In genomic region chr6:169723991-169724553, GRCh38 we compare ENCODE assay signal across 8 cellular contexts. TPM values are rescaled to one million over a fixed set of nuclear protein-coding genes. Genes with fewer than 3 reads are reported as not detected.
DNase-seq lines count a peak whose midpoint lies in the region; ATAC-seq and TF ChIP-seq lines count a peak whose summit lies in the region.

Gene PHF10 (minus strand): TSS chr6:169724500. CDS start chr6:169723931, 569 bp downstream.

- H3F3A ChIP-seq in PC-3 (ENCODE audit: low read length, unreplicated experiment) = no peaks in the 10 kb centered on the region

- peaks cover 4% of the 10 kb centered on the region; the same call in 1 of the 2 replicates for H4K20me1 ChIP-seq in PC-3 (ENCODE audit: low read length)

- BruUV-seq in PC-3 (replicated peaks; lab: Mats Ljungman, UMichigan) = no TSS peak

- no peaks in the 10 kb centered on the region for H3K9me2 ChIP-seq in PC-3 (replicated peaks; ENCODE audit: low read length)

- peak within 1 kb of the TSS; percentile 93 for H3K4me2 ChIP-seq in PC-3 (ENCODE audit: low read length)
- peak within 1 kb of the TSS; percentile 86 for H3K4me2 ChIP-seq in parathyroid adenoma (ENCODE audit: low read length)

- H3K9ac ChIP-seq in PC-3 (ENCODE audit: low read length) = peak within 1 kb of the TSS; percentile 86
- peak within 1 kb of the TSS; percentile 14 for H3K9ac ChIP-seq in parathyroid adenoma

- peak within 1 kb of the TSS; percentile 70 for H2AFZ ChIP-seq in PC-3 (ENCODE audit: low read length)
- H2AFZ ChIP-seq in parathyroid adenoma = peak within 1 kb of the TSS; percentile 82

- H3K4me1 ChIP-seq in PC-3 (ENCODE audit: insufficient read depth, low read length) = peaks cover 13% of the 10 kb centered on the region
- peaks cover 10% of the 10 kb centered on the region for H3K4me1 ChIP-seq in parathyroid adenoma

- ATAC-seq in HG02943 (IDR thresholded peaks at IDR 0.05; ENCODE audit: low read depth, unreplicated experiment) (peak; percentile 43), PC-3 (peak; percentile 26), Right ventricle myocardium superior (ENCODE audit: poor library complexity) (peak; percentile 32)

- H3K79me2 ChIP-seq in PC-3 (ENCODE audit: low read length) (peaks cover 34% of the 10 kb centered on the region), parathyroid adenoma (peaks cover 7% of the 10 kb centered on the region)

- TF ChIP-seq CTCF in PC-3 (conservative IDR thresholded peaks at IDR 0.05; ENCODE audit: low read depth, low read length) (no peak), parathyroid adenoma (IDR thresholded peaks at IDR 0.05) (no peak)

- POLR2A ChIA-PET in PC-3 (lab: Charles Lee; ENCODE audit: unreplicated experiment) = no interaction called here

- H3K4me3 ChIP-seq in PC-3 (ENCODE audit: low read length) = peak within 1 kb of the TSS; percentile 77
- H3K4me3 ChIP-seq in parathyroid adenoma (ENCODE audit: low read depth, low read length) = peak within 1 kb of the TSS; percentile 62

- DNase-seq in SKM-1 treated with dmso at 0.1 percent for 144 hours (lab: John Stamatoyannopoulos, UW; ENCODE audit: unreplicated experiment) (peak; percentile 48), SKM-1 (lab: John Stamatoyannopoulos, UW; ENCODE audit: unreplicated experiment) (no peak), PC-3 (no peak), Right ventricle myocardium superior (peak; percentile 67), NCI-H128 (lab: John Stamatoyannopoulos, UW; ENCODE audit: unreplicated experiment) (no peak)
- peak; percentile 53 for DNase-seq in activated naive CD4-positive, alpha-beta T cell treated with anti-CD3 and anti-CD28 coated beads, Interleukin-2, amount 50 U/mL, for 16 hours

- CTCF ChIA-PET in PC-3 (lab: Charles Lee) = no interaction called here

- H3K27ac ChIP-seq in PC-3 (ENCODE audit: low read length) (peak within 1 kb of the TSS; percentile 81), parathyroid adenoma (peak within 1 kb of the TSS; percentile 81)

- intact Hi-C loops in PC-3 (cut with micrococcal nuclease) = loop anchor here (2.0 to 10.0 kb wide), 3 partner anchors 21 to 831 kb away; partner anchors contain the start of genes C6orf120, DYNLT2, ERMARD and PSMB1
- intact Hi-C loops in Right ventricle myocardium superior (cut with DNase I) = no loop called here

- H3K27me3 ChIP-seq in PC-3 (ENCODE audit: low read length) (no peaks in the 10 kb centered on the region), parathyroid adenoma (ENCODE audit: control insufficient read depth, insufficient read depth, low read length) (no peaks in the 10 kb centered on the region)

- no peaks in the 10 kb centered on the region for H3K9me3 ChIP-seq in PC-3 (ENCODE audit: low read length)
- H3K9me3 ChIP-seq in parathyroid adenoma (ENCODE audit: control insufficient read depth, low read length) = no peaks in the 10 kb centered on the region

- H3K36me3 ChIP-seq in PC-3 (ENCODE audit: low read depth, low read length) (no peaks in the 10 kb centered on the region), parathyroid adenoma (ENCODE audit: control insufficient read depth, insufficient read depth, low read length) (no peaks in the 10 kb centered on the region)

RNA-seq across cellular contexts. Expression of gene PHF10, which starts in this region (rescaled TPM):
- 6.3 and 10.7 TPM in 2 replicates for total RNA-seq in PC-3 (2014; rRNA removed)
- 53.7 TPM for total RNA-seq in Right ventricle myocardium superior

Comparison
In these comparisons a context has a peak if more than half of its experiments do, and no peak if none do; other contexts are left out.
1. DNase-seq: peak in SKM-1 treated with dmso at 0.1 percent for 144 hours (single experiment), activated naive CD4-positive, alpha-beta T cell treated with anti-CD3 and anti-CD28 coated beads, Interleukin-2, amount 50 U/mL, for 16 hours (single experiment) and Right ventricle myocardium superior (single experiment); none in SKM-1 (single experiment), PC-3 (single experiment) and NCI-H128 (single experiment).
2. Peak in every context shown above with its lines, with median percentiles within 50 percentile points of each other: ATAC-seq.